ENCODE assay signal across 20 cellular contexts in the genomic region with DNA sequence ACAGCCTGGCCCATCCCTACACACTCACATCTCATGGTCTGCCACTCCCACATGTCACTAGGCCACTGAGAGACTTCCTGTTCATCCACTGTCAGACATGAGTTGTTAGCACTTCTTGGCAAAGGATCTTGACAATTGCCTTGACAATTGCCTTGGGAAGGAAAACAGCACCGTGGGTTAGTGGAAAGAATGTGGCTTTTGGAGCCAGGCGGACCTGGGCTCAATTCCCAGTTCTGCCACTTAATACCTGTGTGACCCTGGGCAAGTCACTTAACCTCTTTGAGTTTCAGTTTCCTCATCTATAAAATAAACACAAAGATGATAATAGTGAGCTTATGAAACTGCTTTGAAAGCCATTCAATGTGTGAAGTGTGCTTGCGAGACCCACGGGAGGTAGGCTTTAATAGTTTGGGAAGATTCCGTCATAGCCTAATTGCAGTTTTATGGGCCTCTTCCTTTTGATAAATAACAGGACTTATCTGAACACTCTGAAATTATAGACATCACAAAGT.
DNase-seq lines count a peak whose midpoint lies in the region; ATAC-seq, FAIRE-seq and TF ChIP-seq lines count a peak whose summit lies in the region.
"Had no signal": no experiment of that assay in that cellular context is flagged by ENCODE, and none has a peak within 500 bp of the region (broad histone marks: within the 10 kb centered on the region; RNA-seq: fewer than 3 reads in every experiment).

No MANE protein-coding gene starts in this region.

- H3K4me3 Mint-ChIP-seq in CD4-positive, alpha-beta memory T cell: no peak overlapping the region
- H3K4me3 Mint-ChIP-seq: activated naive CD4-positive, alpha-beta T cell treated with anti-CD3 and anti-CD28 coated beads, Interleukin-2, amount 10 ng/mL, durations not matched to agents 7 days and 5 days; dendritic cell treated with granulocyte-macrophage colony-stimulating factor and Interleukin-4, amounts not matched to agents 40 ng/mL and 50 ng/mL, for 4 days had no signal

- ATAC-seq in GM19328 (IDR thresholded peaks at IDR 0.05; ENCODE audit: unreplicated experiment): no peak
- ATAC-seq: sciatic nerve had no signal

- no peak overlapping the region for H3K4me3 ChIP-seq in fibroblast of villous mesenchyme (ENCODE audit: low read depth, low read length)
- no peak overlapping the region for H3K4me3 ChIP-seq in CD4-positive, alpha-beta memory T cell (ENCODE audit: low read length in 2 of 2)

- no peak for FAIRE-seq in frontal cortex (lab: Jason Lieb, UNC)
- FAIRE-seq: GM12892, kidney, RCC 7860 had no signal

- H3K27ac Mint-ChIP-seq in CD4-positive, alpha-beta memory T cell: no peak overlapping the region
- H3K27ac Mint-ChIP-seq: activated naive CD4-positive, alpha-beta T cell treated with anti-CD3 and anti-CD28 coated beads, Interleukin-2, amount 10 ng/mL, durations not matched to agents 7 days and 5 days; dendritic cell treated with granulocyte-macrophage colony-stimulating factor and Interleukin-4, amounts not matched to agents 40 ng/mL and 50 ng/mL, for 4 days had no signal

- H3K27me3 Mint-ChIP-seq in CD4-positive, alpha-beta memory T cell: peaks cover 5 to 6% of the 10 kb centered on the region in 2 donors
- H3K27me3 Mint-ChIP-seq: activated naive CD4-positive, alpha-beta T cell treated with anti-CD3 and anti-CD28 coated beads, Interleukin-2, amount 10 ng/mL, durations not matched to agents 7 days and 5 days; dendritic cell treated with granulocyte-macrophage colony-stimulating factor and Interleukin-4, amounts not matched to agents 40 ng/mL and 50 ng/mL, for 4 days had no signal

- TF ChIP-seq CTCF in fibroblast of villous mesenchyme (IDR thresholded peaks at IDR 0.05; ENCODE audit: insufficient read depth, low read depth, low read length): no peak

- no peaks in the 10 kb centered on the region for H3K36me3 ChIP-seq in CD4-positive, alpha-beta memory T cell (ENCODE audit: insufficient read depth, low read length)

- no peaks in the 10 kb centered on the region for H3K9me3 ChIP-seq in CD4-positive, alpha-beta memory T cell (ENCODE audit: control insufficient read depth in 1 of 2, low read length in 2 of 2)
- H3K9me3 ChIP-seq: Caco-2 had no signal

- no peaks in the 10 kb centered on the region for H3K4me1 Mint-ChIP-seq in CD4-positive, alpha-beta memory T cell
- H3K4me1 Mint-ChIP-seq: activated naive CD4-positive, alpha-beta T cell treated with anti-CD3 and anti-CD28 coated beads, Interleukin-2, amount 10 ng/mL, durations not matched to agents 7 days and 5 days had no signal

- no peaks in the 10 kb centered on the region for H3K27me3 ChIP-seq in CD4-positive, alpha-beta memory T cell (ENCODE audit: insufficient read depth, low read length)

- H3K36me3 Mint-ChIP-seq in CD4-positive, alpha-beta memory T cell: no peaks in the 10 kb centered on the region
- H3K36me3 Mint-ChIP-seq: activated naive CD4-positive, alpha-beta T cell treated with anti-CD3 and anti-CD28 coated beads, Interleukin-2, amount 10 ng/mL, durations not matched to agents 7 days and 5 days had no signal

- H3K4me1 ChIP-seq in CD4-positive, alpha-beta memory T cell (ENCODE audit: insufficient read depth, low read length): no peaks in the 10 kb centered on the region
- H3K4me1 ChIP-seq: Caco-2 had no signal

- CTCF ChIA-PET in CD4-positive, alpha-beta memory T cell (lab: Charles Lee; ENCODE audit: partially characterized antibody): no interaction called here

- POLR2A ChIA-PET in CD4-positive, alpha-beta memory T cell (lab: Charles Lee; ENCODE audit: partially characterized antibody): no interaction called here

- intact Hi-C loops in CD4-positive, alpha-beta memory T cell (cut with micrococcal nuclease): no loop called here

- DNase-seq in ELF-1 (ENCODE audit: low read depth, low spot score): peak; percentile 9
- peak; percentile 53 for DNase-seq in NCI-H2196 (lab: John Stamatoyannopoulos, UW; ENCODE audit: unreplicated experiment)
- peak; percentile 53 for DNase-seq in fibroblast of villous mesenchyme (ENCODE audit: low read depth)
- DNase-seq in pulmonary artery endothelial cell (ENCODE audit: low read depth, low spot score): peak; percentile 13
- DNase-seq in CD4-positive, alpha-beta memory T cell: no peak
- no peak for DNase-seq in frontal cortex (ENCODE audit: low spot score in 2 of 2)
- DNase-seq: activated CD4-positive, alpha-beta T cell treated with anti-CD3 and anti-CD28 coated beads, Interleukin-2, amount 50 U/mL, for 4 hours; activated naive CD4-positive, alpha-beta T cell treated with anti-CD3 and anti-CD28 coated beads, Interleukin-2, amount 10 ng/mL, durations not matched to agents 7 days and 5 days; Caco-2; GF-D8; kidney; NCI-H2107; NCI-H82; stimulated activated CD4-positive, alpha-beta T cell treated with anti-CD3 and anti-CD28 coated beads, Interleukin-4, amount 100 ng/mL, for 24 hours had no signal

- no peak overlapping the region for H3K27ac ChIP-seq in CD4-positive, alpha-beta memory T cell (ENCODE audit: low read depth, low read length)
- H3K27ac ChIP-seq: VCaP had no signal

- H3K9me3 Mint-ChIP-seq in CD4-positive, alpha-beta memory T cell: no peaks in the 10 kb centered on the region
- H3K9me3 Mint-ChIP-seq: activated naive CD4-positive, alpha-beta T cell treated with anti-CD3 and anti-CD28 coated beads, Interleukin-2, amount 10 ng/mL, durations not matched to agents 7 days and 5 days; dendritic cell treated with granulocyte-macrophage colony-stimulating factor and Interleukin-4, amounts not matched to agents 40 ng/mL and 50 ng/mL, for 4 days had no signal

Comparison
In these comparisons a context has a peak if more than half of its experiments do, and no peak if none do; other contexts are left out.
1. DNase-seq: peak in ELF-1 (single experiment), NCI-H2196 (single experiment), fibroblast of villous mesenchyme (single experiment) and pulmonary artery endothelial cell (single experiment); none in CD4-positive, alpha-beta memory T cell (0 of 5) and frontal cortex (0 of 2).